ENCODE assay signal across 15 cellular contexts in genomic region chr3:128783774-128784173, GRCh38. TPM values are rescaled to one million over a fixed set of nuclear protein-coding genes. Genes with fewer than 3 reads are reported as not detected.
DNase-seq lines count a peak whose midpoint lies in the region; ATAC-seq and TF ChIP-seq lines count a peak whose summit lies in the region.
"Had no signal": no experiment of that assay in that cellular context is flagged by ENCODE, and none has a peak within 500 bp of the region (broad histone marks: within the 10 kb centered on the region; RNA-seq: fewer than 3 reads in every experiment).

No MANE protein-coding gene starts in this region.

- H3K36me3 ChIP-seq in heart left ventricle: no peaks in the 10 kb centered on the region
- H3K36me3 ChIP-seq in psoas muscle (ENCODE audit: insufficient read depth in 1 of 2, low read depth in 1 of 2): no peaks in the 10 kb centered on the region

- no peak for TF ChIP-seq CTCF in heart left ventricle (IDR thresholded peaks at IDR 0.05)
- no peak for TF ChIP-seq CTCF in psoas muscle (IDR thresholded peaks at IDR 0.05)

- no peak for DNase-seq in activated CD4-positive, alpha-beta T cell treated with anti-CD3 and anti-CD28 coated beads, Interleukin-2, amount 10 ng/mL, durations not matched to agents 7 days and 5 days
- DNase-seq in activated CD4-positive, alpha-beta T cell treated with anti-CD3 and anti-CD28 coated beads for 1 hour: no peak
- no peak for DNase-seq in activated CD8-positive, alpha-beta T cell treated with anti-CD3 and anti-CD28 coated beads, Interleukin-2, amount 10 ng/mL, durations not matched to agents 7 days and 5 days
- peak in 1 of 5 donors; percentile 32 for DNase-seq in heart left ventricle
- DNase-seq in psoas muscle: no peak
- no peak for DNase-seq in stimulated activated naive CD4-positive, alpha-beta T cell (lab: John Stamatoyannopoulos, UW)
- no peak for DNase-seq in DMS79 treated with DMSO at 0.1 percent for 48 hours (lab: John Stamatoyannopoulos, UW)
- DNase-seq: activated CD8-positive, alpha-beta memory T cell treated with anti-CD3 and anti-CD28 coated beads, Interleukin-2, amount 50 U/mL, for 48 hours; DMS79; NCI-H1436 treated with DMSO at 0.1 percent for 48 hours; NCI-H2171; SHP77 had no signal

- H3K9me3 Mint-ChIP-seq in activated CD4-positive, alpha-beta T cell treated with anti-CD3 and anti-CD28 coated beads, Interleukin-2, amount 10 ng/mL, durations not matched to agents 7 days and 5 days: no peaks in the 10 kb centered on the region
- H3K9me3 Mint-ChIP-seq in activated CD8-positive, alpha-beta T cell treated with anti-CD3 and anti-CD28 coated beads, Interleukin-2, amount 10 ng/mL, durations not matched to agents 7 days and 5 days (ENCODE audit: insufficient read depth): no peaks in the 10 kb centered on the region
- H3K9me3 Mint-ChIP-seq: neural crest cell, type B pancreatic cell had no signal

- ATAC-seq in activated CD8-positive, alpha-beta T cell treated with anti-CD3 and anti-CD28 coated beads, Interleukin-2, amount 10 ng/mL, durations not matched to agents 7 days and 5 days: no peak
- ATAC-seq in heart left ventricle (peak; percentile 70 to 83 (median 79)), psoas muscle (peak; percentile 72 to 83 (median 80)), HG02623 (IDR thresholded peaks at IDR 0.05; ENCODE audit: unreplicated experiment) (no peak)

- H3K9me3 ChIP-seq in heart left ventricle (no peaks in the 10 kb centered on the region), psoas muscle (no peaks in the 10 kb centered on the region)

- CTCF ChIA-PET in activated CD4-positive, alpha-beta T cell treated with anti-CD3 and anti-CD28 coated beads, Interleukin-2, amount 10 ng/mL, durations not matched to agents 7 days and 5 days (lab: Charles Lee): interaction anchor here (0.6 to 2.5 kb wide), 7 partner anchors 11 to 470 kb away, joined by 3 to 9 read pairs (median 4); no protein-coding TSS in a partner anchor
- CTCF ChIA-PET in activated CD8-positive, alpha-beta T cell treated with anti-CD3 and anti-CD28 coated beads, Interleukin-2, amount 10 ng/mL, durations not matched to agents 7 days and 5 days (lab: Charles Lee): interaction anchor here (0.9 to 7.0 kb wide), 4 partner anchors 14 to 103 kb away, joined by 3 to 68 read pairs (median 6); no protein-coding TSS in a partner anchor

- WGBS in heart left ventricle, 4 donors: 38 to 55% (median 45%) methylated on average over 4 of the region's 4 CpGs
- WGBS in psoas muscle, 3 donors: 19 to 31% (median 23%) methylated on average over 4 of the region's 4 CpGs

- peaks cover 76% of the 10 kb centered on the region for H3K4me1 Mint-ChIP-seq in activated CD4-positive, alpha-beta T cell treated with anti-CD3 and anti-CD28 coated beads, Interleukin-2, amount 10 ng/mL, durations not matched to agents 7 days and 5 days
- H3K4me1 Mint-ChIP-seq in activated CD8-positive, alpha-beta T cell treated with anti-CD3 and anti-CD28 coated beads, Interleukin-2, amount 10 ng/mL, durations not matched to agents 7 days and 5 days (ENCODE audit: low read depth): peaks cover 70% of the 10 kb centered on the region

- intact Hi-C loops in heart left ventricle (cut with DNase I): loop anchor here in 5 of 10 donors (2.0 to 10.0 kb wide), 5 partner anchors 49 to 63 kb away; partner anchors contain the start of gene RAB7A (in 3 of the 5)
- intact Hi-C loops in psoas muscle (cut with DNase I): loop anchor here in 1 of 2 donors (5.0 kb wide), 1 partner anchor 56 kb away; the partner anchor contains the start of gene RAB7A

- H3K36me3 Mint-ChIP-seq in activated CD4-positive, alpha-beta T cell treated with anti-CD3 and anti-CD28 coated beads, Interleukin-2, amount 10 ng/mL, durations not matched to agents 7 days and 5 days (ENCODE audit: low read depth): peaks cover 4% of the 10 kb centered on the region
- H3K36me3 Mint-ChIP-seq in activated CD8-positive, alpha-beta T cell treated with anti-CD3 and anti-CD28 coated beads, Interleukin-2, amount 10 ng/mL, durations not matched to agents 7 days and 5 days (ENCODE audit: low read depth): peaks cover 17% of the 10 kb centered on the region
- H3K36me3 Mint-ChIP-seq: type B pancreatic cell had no signal

- H3K27me3 ChIP-seq in heart left ventricle (no peaks in the 10 kb centered on the region), psoas muscle (ENCODE audit: insufficient read depth in 3 of 3, low read length in 2 of 3) (no peaks in the 10 kb centered on the region)

- H3K27me3 Mint-ChIP-seq in activated CD4-positive, alpha-beta T cell treated with anti-CD3 and anti-CD28 coated beads, Interleukin-2, amount 10 ng/mL, durations not matched to agents 7 days and 5 days: no peaks in the 10 kb centered on the region
- H3K27me3 Mint-ChIP-seq in activated CD8-positive, alpha-beta T cell treated with anti-CD3 and anti-CD28 coated beads, Interleukin-2, amount 10 ng/mL, durations not matched to agents 7 days and 5 days (ENCODE audit: low read depth): no peaks in the 10 kb centered on the region
- H3K27me3 Mint-ChIP-seq: type B pancreatic cell had no signal

- POLR2A ChIA-PET in activated CD4-positive, alpha-beta T cell treated with anti-CD3 and anti-CD28 coated beads, Interleukin-2, amount 10 ng/mL, durations not matched to agents 7 days and 5 days (lab: Charles Lee): no interaction called here
- POLR2A ChIA-PET in activated CD8-positive, alpha-beta T cell treated with anti-CD3 and anti-CD28 coated beads, Interleukin-2, amount 10 ng/mL, durations not matched to agents 7 days and 5 days (lab: Charles Lee): no interaction called here

- H3K27ac ChIP-seq in heart left ventricle: peak overlapping the region; percentile 21 to 83 (median 72)
- H3K27ac ChIP-seq in psoas muscle: peak overlapping the region; percentile 84

- H3K4me3 ChIP-seq in heart left ventricle: no peak overlapping the region
- H3K4me3 ChIP-seq in psoas muscle: no peak overlapping the region

- no peak overlapping the region for H3K4me3 Mint-ChIP-seq in activated CD4-positive, alpha-beta T cell treated with anti-CD3 and anti-CD28 coated beads, Interleukin-2, amount 10 ng/mL, durations not matched to agents 7 days and 5 days
- H3K4me3 Mint-ChIP-seq in activated CD8-positive, alpha-beta T cell treated with anti-CD3 and anti-CD28 coated beads, Interleukin-2, amount 10 ng/mL, durations not matched to agents 7 days and 5 days: no peak overlapping the region
- H3K4me3 Mint-ChIP-seq: neural crest cell, type B pancreatic cell had no signal

- H3K27ac Mint-ChIP-seq in activated CD4-positive, alpha-beta T cell treated with anti-CD3 and anti-CD28 coated beads, Interleukin-2, amount 10 ng/mL, durations not matched to agents 7 days and 5 days: peak overlapping the region; percentile 60
- peak overlapping the region; percentile 44 for H3K27ac Mint-ChIP-seq in activated CD8-positive, alpha-beta T cell treated with anti-CD3 and anti-CD28 coated beads, Interleukin-2, amount 10 ng/mL, durations not matched to agents 7 days and 5 days
- H3K27ac Mint-ChIP-seq: type B pancreatic cell had no signal

- no peak for TF ChIP-seq POLR2A in heart left ventricle (IDR thresholded peaks at IDR 0.05)

- H3K4me1 ChIP-seq in heart left ventricle: peaks cover 4 to 99% (median 87%) of the 10 kb centered on the region in 12 donors
- H3K4me1 ChIP-seq in psoas muscle: peaks cover 94% of the 10 kb centered on the region

RNA-seq across cellular contexts. Expression of gene RAB7A, which starts 57.8 kb away (rescaled TPM):
- 100 to 1,000 TPM; 226 to 264 TPM for total RNA-seq in activated CD4-positive, alpha-beta T cell treated with anti-CD3 and anti-CD28 coated beads, Interleukin-2, amount 10 ng/mL, durations not matched to agents 7 days and 5 days
- 100 to 1,000 TPM; 256 to 269 TPM for total RNA-seq in activated CD8-positive, alpha-beta T cell treated with anti-CD3 and anti-CD28 coated beads, Interleukin-2, amount 10 ng/mL, durations not matched to agents 7 days and 5 days
- total RNA-seq in heart left ventricle (100 to 1,000 TPM; 143 to 343 (median 257) TPM), psoas muscle (100 to 1,000 TPM; 232 to 375 (median 284) TPM)
- polyA plus RNA-seq in heart left ventricle (100 to 1,000 TPM; 180 to 244 TPM), psoas muscle (100 to 1,000 TPM; 206 to 410 (median 369) TPM)

Comparison
In these comparisons a context has a peak if more than half of its experiments do, and no peak if none do; other contexts are left out.
1. ATAC-seq: peak in heart left ventricle (4 of 4) and psoas muscle (4 of 4); none in activated CD8-positive, alpha-beta T cell treated with anti-CD3 and anti-CD28 coated beads, Interleukin-2, amount 10 ng/mL, durations not matched to agents 7 days and 5 days (single experiment) and HG02623 (single experiment).